In genomic region chr5:62233083-62234046, GRCh38 we compare ENCODE assay signal across 8 cellular contexts.
DNase-seq lines count a peak whose midpoint lies in the region; ATAC-seq and TF ChIP-seq lines count a peak whose summit lies in the region.
"Not testable (repeated sequence)": the region's sequence is repeated elsewhere in the genome, so short reads cannot be mapped to it uniquely, and the experiment has no call there.

No MANE protein-coding gene starts in this region.

- not testable (repeated sequence) for BruUV-seq in MCF 10A (replicated peaks; lab: Mats Ljungman, UMichigan)

- H3K27me3 Mint-ChIP-seq in MCF 10A (ENCODE audit: insufficient read depth, unreplicated experiment); stimulated activated memory B cell treated with anti-CD40 and anti-IgM and Interleukin-4, amounts not matched to agents 10 μg/mL and 1 μg/mL and 100 μg/mL, for 72 hours: not testable (repeated sequence)

- not testable (repeated sequence) for H3K36me3 Mint-ChIP-seq in MCF 10A (ENCODE audit: insufficient read depth, unreplicated experiment); stimulated activated memory B cell treated with anti-CD40 and anti-IgM and Interleukin-4, amounts not matched to agents 10 μg/mL and 1 μg/mL and 100 μg/mL, for 72 hours

- not testable (repeated sequence) for H3K9me3 Mint-ChIP-seq in MCF 10A (ENCODE audit: unreplicated experiment); stimulated activated memory B cell treated with anti-CD40 and anti-IgM and Interleukin-4, amounts not matched to agents 10 μg/mL and 1 μg/mL and 100 μg/mL, for 72 hours

- not testable (repeated sequence) for H3K27ac Mint-ChIP-seq in MCF 10A (ENCODE audit: low read depth, unreplicated experiment); stimulated activated memory B cell treated with anti-CD40 and anti-IgM and Interleukin-4, amounts not matched to agents 10 μg/mL and 1 μg/mL and 100 μg/mL, for 72 hours

- ATAC-seq in GM18499 (IDR thresholded peaks at IDR 0.05; ENCODE audit: insufficient read depth, unreplicated experiment): peak; percentile 53
- peak; percentile 39 for ATAC-seq in GM21390 (IDR thresholded peaks at IDR 0.05; ENCODE audit: unreplicated experiment)
- ATAC-seq in HG02885 (IDR thresholded peaks at IDR 0.05; ENCODE audit: poor library complexity, unreplicated experiment): peak; percentile 64
- peak; percentile 78 for ATAC-seq in SK-N-SH treated with all-trans-retinoic acid at 6 μM for 48 hours
- ATAC-seq in stimulated activated memory B cell treated with anti-CD40 and anti-IgM and Interleukin-4, amounts not matched to agents 10 μg/mL and 1 μg/mL and 100 μg/mL, for 72 hours: peak; percentile 79

- CTCF ChIA-PET in MCF 10A (lab: Yijun Ruan, JAX): interaction anchor here (1.2 to 1.4 kb wide), 2 partner anchors 9 to 107 kb away, joined by 3 read pairs; no protein-coding TSS in a partner anchor

- POLR2A ChIA-PET in MCF 10A (lab: Yijun Ruan, JAX): interaction anchor here (1.3 kb wide), 1 partner anchor 9 kb away, joined by 3 read pairs; no protein-coding TSS in a partner anchor

- H3K4me1 Mint-ChIP-seq in MCF 10A (ENCODE audit: insufficient read depth, unreplicated experiment); stimulated activated memory B cell treated with anti-CD40 and anti-IgM and Interleukin-4, amounts not matched to agents 10 μg/mL and 1 μg/mL and 100 μg/mL, for 72 hours: not testable (repeated sequence)

- not testable (repeated sequence) for TF ChIP-seq CTCF in MCF 10A (IDR thresholded peaks at IDR 0.05; ENCODE audit: unreplicated experiment)

- intact Hi-C loops in MCF 10A (cut with micrococcal nuclease): not testable (repeated sequence)

- peak; percentile 32 for DNase-seq in HS-5 (ENCODE audit: low read depth)
- DNase-seq in MCF 10A (ENCODE audit: unreplicated experiment): peak; percentile 65
- DNase-seq in iris pigment epithelial cell (ENCODE audit: low read depth): peak; percentile 50

- not testable (repeated sequence) for H3K4me3 Mint-ChIP-seq in MCF 10A (ENCODE audit: unreplicated experiment); stimulated activated memory B cell treated with anti-CD40 and anti-IgM and Interleukin-4, amounts not matched to agents 10 μg/mL and 1 μg/mL and 100 μg/mL, for 72 hours

Comparison
In these comparisons a context has a peak if more than half of its experiments do, and no peak if none do; other contexts are left out.
1. Peak in every context shown above with its lines: DNase-seq and ATAC-seq.